In genomic region chr5:113053614-113054013, GRCh38 we compare ENCODE assay signal across 24 cellular contexts.
DNase-seq lines count a peak whose midpoint lies in the region; FAIRE-seq and TF ChIP-seq lines count a peak whose summit lies in the region.
"Had no signal": no experiment of that assay in that cellular context is flagged by ENCODE, and none has a peak within 500 bp of the region (broad histone marks: within the 10 kb centered on the region; RNA-seq: fewer than 3 reads in every experiment).

No MANE protein-coding gene starts in this region.

- TF ChIP-seq POLR2A in thyroid gland (IDR thresholded peaks at IDR 0.05) = no peak
- no peak for TF ChIP-seq POLR2A in GM12892 (IDR thresholded peaks at IDR 0.05; ENCODE audit: low read depth, low read length)

- H3K27ac ChIP-seq in osteoblast (ENCODE audit: low read depth, low read length) = peak overlapping the region; percentile 35
- no peak overlapping the region for H3K27ac ChIP-seq in thyroid gland
- H3K27ac ChIP-seq: ascending aorta, neutrophil, suprapubic skin had no signal

- H4K20me1 ChIP-seq in osteoblast (ENCODE audit: insufficient read depth, low read length) = no peaks in the 10 kb centered on the region

- WGBS in thyroid gland, 2 donors = 89 to 93% methylated on average over 8 of the region's 8 CpGs

- no peaks in the 10 kb centered on the region for H3K36me3 ChIP-seq in osteoblast (ENCODE audit: insufficient read depth, low read length)
- no peaks in the 10 kb centered on the region for H3K36me3 ChIP-seq in thyroid gland
- H3K36me3 ChIP-seq: neutrophil had no signal

- DNase-seq in EL (peak; percentile 81), MV-4-11 (lab: John Stamatoyannopoulos, UW) (peak; percentile 53), fibroblast of pulmonary artery (ENCODE audit: low read depth) (peak; percentile 83), osteoblast (ENCODE audit: insufficient read length, low spot score, missing footprints) (peak; percentile 94), superior temporal gyrus (ENCODE audit: extremely low spot score) (no peak), NCI-H2196 treated with DMSO at 0.1 percent for 48 hours (lab: John Stamatoyannopoulos, UW; ENCODE audit: unreplicated experiment) (no peak), thyroid gland (no peak), GM12892 (ENCODE audit: insufficient read length) (no peak)
- DNase-seq: activated CD8-positive, alpha-beta T cell treated with anti-CD3 and anti-CD28 coated beads, Interleukin-2, amount 10 ng/mL, durations not matched to agents 7 days and 5 days; activated naive CD4-positive, alpha-beta T cell treated with anti-CD3 and anti-CD28 coated beads, Interleukin-2, amount 50 U/mL, for 16 hours; activated T-cell treated with anti-CD3 and anti-CD28 coated beads, Interleukin-2, amount 50 U/mL, for 4 hours; DMS 273 treated with DMSO at 0.1 percent for 48 hours; effector memory CD4-positive, alpha-beta T cell; GOT3; KBM-7; NCI-H2029 treated with DMSO at 0.1 percent for 48 hours; NCI-H446 treated with DMSO at 0.1 percent for 48 hours; retina; stimulated activated CD4-positive, alpha-beta T cell treated with anti-CD3 and anti-CD28 coated beads, Interleukin-15, amount 100 ng/mL, for 24 hours; T-helper 9 cell had no signal

- H3K4me2 ChIP-seq in osteoblast (ENCODE audit: insufficient read depth, low read length) = peak overlapping the region; percentile 28

- no peak overlapping the region for H2AFZ ChIP-seq in osteoblast (ENCODE audit: low read length)

- intact Hi-C loops in thyroid gland (cut with DNase I) = loop anchor here (10.0 kb wide), 1 partner anchor 271 kb away; no protein-coding TSS in a partner anchor

- H3K79me2 ChIP-seq in osteoblast (ENCODE audit: insufficient read depth, low read length) = no peaks in the 10 kb centered on the region

- H3K4me3 ChIP-seq in fibroblast of pulmonary artery (replicated peaks; ENCODE audit: low read depth, low read length) (no peak overlapping the region), osteoblast (ENCODE audit: insufficient read depth, low read length) (no peak overlapping the region), thyroid gland (replicated peaks in 1 of 3) (no peak overlapping the region)
- H3K4me3 ChIP-seq: ascending aorta, GM12878, suprapubic skin had no signal

- H3K9me3 ChIP-seq in osteoblast (ENCODE audit: low read depth, low read length) (no peaks in the 10 kb centered on the region), thyroid gland (no peaks in the 10 kb centered on the region)
- H3K9me3 ChIP-seq: ascending aorta, neutrophil, suprapubic skin had no signal

- no peak for TF ChIP-seq CTCF in fibroblast of pulmonary artery (IDR thresholded peaks at IDR 0.05; ENCODE audit: low read length, missing control alignments)
- TF ChIP-seq CTCF in osteoblast (IDR thresholded peaks at IDR 0.05; ENCODE audit: extremely low read depth, low read depth, low read length) = no peak
- no peak for TF ChIP-seq CTCF in thyroid gland (IDR thresholded peaks at IDR 0.05)

- FAIRE-seq in GM12892 (lab: Jason Lieb, UNC) = no peak
- FAIRE-seq: GM12878 had no signal

- H3K4me1 ChIP-seq in osteoblast (ENCODE audit: insufficient read depth, low read length) = peaks cover 33% of the 10 kb centered on the region
- H3K4me1 ChIP-seq in thyroid gland = peaks cover 0 to 21% of the 10 kb centered on the region in 2 donors

- H3K27me3 ChIP-seq in osteoblast (ENCODE audit: insufficient read depth, low read length) = no peaks in the 10 kb centered on the region
- H3K27me3 ChIP-seq in thyroid gland = no peaks in the 10 kb centered on the region
- H3K27me3 ChIP-seq: ascending aorta, neutrophil, suprapubic skin had no signal

Comparison
In these comparisons a context has a peak if more than half of its experiments do, and no peak if none do; other contexts are left out.
1. DNase-seq: peak in EL (single experiment), MV-4-11 (single experiment), fibroblast of pulmonary artery (single experiment) and osteoblast (single experiment); none in superior temporal gyrus (single experiment), NCI-H2196 treated with DMSO at 0.1 percent for 48 hours (single experiment), thyroid gland (0 of 2) and GM12892 (single experiment).